ENCODE assay signal across 8 cellular contexts in the genomic region with DNA sequence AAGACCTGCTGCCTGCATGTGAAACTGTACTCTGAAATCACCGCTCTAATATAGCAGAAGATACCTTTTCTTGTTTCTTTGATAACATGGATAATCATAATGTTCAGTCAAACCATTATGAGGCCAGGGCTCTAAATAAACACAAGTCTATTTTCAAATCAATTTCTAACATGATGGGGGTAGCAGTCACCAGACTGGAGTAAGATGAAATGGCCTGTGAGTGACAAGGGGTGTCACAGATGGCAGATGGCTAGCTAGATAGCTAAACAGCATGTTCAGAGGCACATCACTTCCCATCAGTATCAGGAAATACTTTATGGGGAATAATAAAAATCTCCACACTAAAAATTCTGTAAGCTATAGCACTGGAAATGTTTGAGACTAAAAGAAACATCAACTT. TPM values are rescaled to one million over a fixed set of nuclear protein-coding genes. Genes with fewer than 3 reads are reported as not detected.
DNase-seq lines count a peak whose midpoint lies in the region; TF ChIP-seq lines count a peak whose summit lies in the region.

No MANE protein-coding gene starts in this region.

- no peak overlapping the region for H2AFZ ChIP-seq in Karpas-422 (ENCODE audit: low read length)

- peak overlapping the region; percentile 46 for H3K27ac ChIP-seq in Karpas-422 (ENCODE audit: low read length)

- 0 out of 2 replicates have a peak, but pooled peaks cover 2% of the 10 kb centered on the region for H3K36me3 ChIP-seq in Karpas-422 (ENCODE audit: insufficient read depth, low read length)

- TF ChIP-seq CTCF in HFFc6 (IDR thresholded peaks at IDR 0.05) (no peak), osteocyte (IDR thresholded peaks at IDR 0.05) (no peak)

- no peaks in the 10 kb centered on the region for H3K9me3 ChIP-seq in Karpas-422 (ENCODE audit: low read length)

- H3K27ac Mint-ChIP-seq in T-helper 1 cell treated with Interleukin-12 subunit alpha and Interleukin-12 subunit beta and Interleukin-4 antibody, amounts not matched to agents 30 μg/mL and 1 μg/mL, for 36 hours, result peak overlapping the region; percentile 22
- H3K27ac Mint-ChIP-seq in HFFc6 (peak overlapping the region; percentile 11; the same call in 1 of the 2 replicates), osteocyte (ENCODE audit: unreplicated experiment) (peak overlapping the region; percentile 90)

- DNase-seq in T-helper 1 cell, result no peak
- no peak for DNase-seq in HFFc6
- DNase-seq in Karpas-422, result no peak
- DNase-seq in osteocyte (ENCODE audit: extremely low spot score, unreplicated experiment), result no peak
- no peak for DNase-seq in stimulated activated CD4-positive, alpha-beta T cell treated with anti-CD3 and anti-CD28 coated beads, Interleukin-4, amount 100 ng/mL, for 1 hour
- DNase-seq in posterior vena cava (ENCODE audit: low spot score), result no peak
- no peak for DNase-seq in DMS114 treated with DMSO at 0.1 percent for 48 hours (lab: John Stamatoyannopoulos, UW; ENCODE audit: unreplicated experiment)

- intact Hi-C loops in posterior vena cava (cut with DNase I), result no loop called here

- H3K9me2 ChIP-seq in Karpas-422 (replicated peaks; ENCODE audit: insufficient read depth, low read length), result no peaks in the 10 kb centered on the region

- peaks cover 50% of the 10 kb centered on the region for H3K4me1 Mint-ChIP-seq in T-helper 1 cell treated with Interleukin-12 subunit alpha and Interleukin-12 subunit beta and Interleukin-4 antibody, amounts not matched to agents 30 μg/mL and 1 μg/mL, for 36 hours (ENCODE audit: low read depth)
- peaks cover 59% of the 10 kb centered on the region for H3K4me1 Mint-ChIP-seq in HFFc6 (ENCODE audit: low read depth)
- peaks cover 48% of the 10 kb centered on the region for H3K4me1 Mint-ChIP-seq in osteocyte (ENCODE audit: unreplicated experiment)

- no peaks in the 10 kb centered on the region for H3K9me3 Mint-ChIP-seq in T-helper 1 cell treated with Interleukin-12 subunit alpha and Interleukin-12 subunit beta and Interleukin-4 antibody, amounts not matched to agents 30 μg/mL and 1 μg/mL, for 36 hours
- H3K9me3 Mint-ChIP-seq in HFFc6 (no peaks in the 10 kb centered on the region), osteocyte (ENCODE audit: unreplicated experiment) (no peaks in the 10 kb centered on the region)

- H3K4me1 ChIP-seq in Karpas-422 (ENCODE audit: low read length), result peaks cover 74% of the 10 kb centered on the region

- no peak overlapping the region for H3K4me2 ChIP-seq in Karpas-422 (ENCODE audit: low read depth, low read length, poor library complexity, severe bottlenecking)

- H3K79me2 ChIP-seq in Karpas-422 (ENCODE audit: low read length), result peaks cover 98% of the 10 kb centered on the region

- no peaks in the 10 kb centered on the region for H3K27me3 Mint-ChIP-seq in T-helper 1 cell treated with Interleukin-12 subunit alpha and Interleukin-12 subunit beta and Interleukin-4 antibody, amounts not matched to agents 30 μg/mL and 1 μg/mL, for 36 hours (ENCODE audit: low read depth)
- H3K27me3 Mint-ChIP-seq in HFFc6 (ENCODE audit: insufficient read depth) (no peaks in the 10 kb centered on the region; the same call in 1 of the 2 replicates), osteocyte (ENCODE audit: unreplicated experiment) (no peaks in the 10 kb centered on the region)

- H3K9ac ChIP-seq in Karpas-422 (ENCODE audit: low read length), result no peak overlapping the region

- peaks cover 38% of the 10 kb centered on the region for H4K20me1 ChIP-seq in Karpas-422 (ENCODE audit: insufficient read depth, low read depth, low read length)

- peaks cover 2% of the 10 kb centered on the region for H3K36me3 Mint-ChIP-seq in T-helper 1 cell treated with Interleukin-12 subunit alpha and Interleukin-12 subunit beta and Interleukin-4 antibody, amounts not matched to agents 30 μg/mL and 1 μg/mL, for 36 hours (ENCODE audit: low read depth)
- peaks cover 12% of the 10 kb centered on the region; the same call in 1 of the 2 replicates for H3K36me3 Mint-ChIP-seq in HFFc6 (ENCODE audit: low read depth)
- peaks cover 2% of the 10 kb centered on the region for H3K36me3 Mint-ChIP-seq in osteocyte (ENCODE audit: unreplicated experiment)

- no peak overlapping the region for H3K4me3 Mint-ChIP-seq in T-helper 1 cell treated with Interleukin-12 subunit alpha and Interleukin-12 subunit beta and Interleukin-4 antibody, amounts not matched to agents 30 μg/mL and 1 μg/mL, for 36 hours
- no peak overlapping the region; the same call in 1 of the 2 replicates for H3K4me3 Mint-ChIP-seq in HFFc6
- no peak overlapping the region for H3K4me3 Mint-ChIP-seq in osteocyte (ENCODE audit: unreplicated experiment)

- no peak overlapping the region for H3K4me3 ChIP-seq in Karpas-422 (ENCODE audit: low read length)

- H3K27me3 ChIP-seq in Karpas-422 (ENCODE audit: low read length), result no peaks in the 10 kb centered on the region

RNA-seq across cellular contexts. Expression of gene MBD2, which starts 14.0 kb away (rescaled TPM):
- 100 to 1,000 TPM in 1 of 6 experiments, 10 to 100 TPM in 5; 84.8 to 104 (median 88.9) TPM for total RNA-seq in HFFc6 (2021; fragmentation: NEBNext Ultra II Directional; extraction: Animal tissue kit (Norgen Biotek cat#: 25700))
- total RNA-seq in Karpas-422 (2014; rRNA removed; shearing (Covaris generic); ENCODE audit: low replicate concordance), result 53.5 and 61.3 TPM in 2 replicates
- total RNA-seq in osteocyte, result 58.3 and 62.5 TPM in 2 replicates
- total RNA-seq in posterior vena cava, result 10 to 100 TPM; 70.8 to 84.0 TPM

RNA-seq across cellular contexts. Expression of gene POLI, which starts 58.9 kb away (rescaled TPM):
- 10 to 100 TPM; 13.3 to 17.5 (median 15.6) TPM for total RNA-seq in HFFc6 (2021; fragmentation: NEBNext Ultra II Directional; extraction: Animal tissue kit (Norgen Biotek cat#: 25700))
- 20.1 and 43.2 TPM in 2 replicates for total RNA-seq in Karpas-422 (2014; rRNA removed; shearing (Covaris generic); ENCODE audit: low replicate concordance)
- total RNA-seq in osteocyte (26.6 and 29.7 TPM in 2 replicates), posterior vena cava (10 to 100 TPM; 31.6 to 35.1 TPM)

Comparison
In these comparisons a context has a peak if more than half of its experiments do, and no peak if none do; other contexts are left out.
1. H3K27ac Mint-ChIP-seq: peak in every context shown above with its lines; median percentile 90 in osteocyte; 22 in T-helper 1 cell treated with Interleukin-12 subunit alpha and Interleukin-12 subunit beta and Interleukin-4 antibody, amounts not matched to agents 30 μg/mL and 1 μg/mL, for 36 hours; 11 in HFFc6.